ENCODE assay signal across 8 cellular contexts in genomic region chr3:13558651-13559050, GRCh38. TPM values are rescaled to one million over a fixed set of nuclear protein-coding genes. Genes with fewer than 3 reads are reported as not detected.
"Had no signal": no experiment of that assay in that cellular context is flagged by ENCODE, and none has a peak within 500 bp of the region (broad histone marks: within the 10 kb centered on the region; RNA-seq: fewer than 3 reads in every experiment).

No MANE protein-coding gene starts in this region.

- H3K4me3 Mint-ChIP-seq: IgD-negative memory B cell had no signal

- H3K9me3 ChIP-seq: HAP-1 had no signal

- DNase-seq: GM23248, GOT3, H7, KBM-7 had no signal

- H2AFZ ChIP-seq: GM23248 had no signal

- ATAC-seq: HepG2 had no signal

- H3K36me3 ChIP-seq: HAP-1 had no signal

- H3K4me3 ChIP-seq: GM23248, HAP-1 had no signal

- H3K27ac Mint-ChIP-seq: IgD-negative memory B cell had no signal

- H3K4me1 ChIP-seq: HAP-1 had no signal

- H3K36me3 Mint-ChIP-seq: IgD-negative memory B cell had no signal

RNA-seq across cellular contexts. Expression of gene FBLN2, which starts 9.7 kb away (rescaled TPM):
- total RNA-seq: H4, HepG2 had no signal
